2 cellular contexts compared by ENCODE assay signal in genomic region chr2:178163911-178164310, GRCh38.
TF ChIP-seq lines count a peak whose summit lies in the region.

No MANE protein-coding gene starts in this region.

TF ChIP-seq in HCT116, 20 proteins besides CTCF, POLR2A, EP300 and RAD21:
- no peak for TF ChIP-seq TCF7L2 (IDR thresholded peaks at IDR 0.05; ENCODE audit: borderline replicate concordance, extremely low read depth, insufficient read depth, insufficient read length)
- no peak for TF ChIP-seq YY1 (IDR thresholded peaks at IDR 0.05; ENCODE audit: extremely low read depth, insufficient replicate concordance, low read depth, low read length)
- no peak for TF ChIP-seq EGR1 (IDR thresholded peaks at IDR 0.05; ENCODE audit: low read depth)
- no peak for TF ChIP-seq CEBPB (IDR thresholded peaks at IDR 0.05; ENCODE audit: low read depth)
- TF ChIP-seq ELF1 (IDR thresholded peaks at IDR 0.05; ENCODE audit: borderline replicate concordance, low read depth), result no peak
- TF ChIP-seq POLR2AphosphoS5 (IDR thresholded peaks at IDR 0.05; ENCODE audit: low read depth, low read length), result no peak
- no peak for TF ChIP-seq ZFX (IDR thresholded peaks at IDR 0.05)
- TF ChIP-seq, protein P1, sequence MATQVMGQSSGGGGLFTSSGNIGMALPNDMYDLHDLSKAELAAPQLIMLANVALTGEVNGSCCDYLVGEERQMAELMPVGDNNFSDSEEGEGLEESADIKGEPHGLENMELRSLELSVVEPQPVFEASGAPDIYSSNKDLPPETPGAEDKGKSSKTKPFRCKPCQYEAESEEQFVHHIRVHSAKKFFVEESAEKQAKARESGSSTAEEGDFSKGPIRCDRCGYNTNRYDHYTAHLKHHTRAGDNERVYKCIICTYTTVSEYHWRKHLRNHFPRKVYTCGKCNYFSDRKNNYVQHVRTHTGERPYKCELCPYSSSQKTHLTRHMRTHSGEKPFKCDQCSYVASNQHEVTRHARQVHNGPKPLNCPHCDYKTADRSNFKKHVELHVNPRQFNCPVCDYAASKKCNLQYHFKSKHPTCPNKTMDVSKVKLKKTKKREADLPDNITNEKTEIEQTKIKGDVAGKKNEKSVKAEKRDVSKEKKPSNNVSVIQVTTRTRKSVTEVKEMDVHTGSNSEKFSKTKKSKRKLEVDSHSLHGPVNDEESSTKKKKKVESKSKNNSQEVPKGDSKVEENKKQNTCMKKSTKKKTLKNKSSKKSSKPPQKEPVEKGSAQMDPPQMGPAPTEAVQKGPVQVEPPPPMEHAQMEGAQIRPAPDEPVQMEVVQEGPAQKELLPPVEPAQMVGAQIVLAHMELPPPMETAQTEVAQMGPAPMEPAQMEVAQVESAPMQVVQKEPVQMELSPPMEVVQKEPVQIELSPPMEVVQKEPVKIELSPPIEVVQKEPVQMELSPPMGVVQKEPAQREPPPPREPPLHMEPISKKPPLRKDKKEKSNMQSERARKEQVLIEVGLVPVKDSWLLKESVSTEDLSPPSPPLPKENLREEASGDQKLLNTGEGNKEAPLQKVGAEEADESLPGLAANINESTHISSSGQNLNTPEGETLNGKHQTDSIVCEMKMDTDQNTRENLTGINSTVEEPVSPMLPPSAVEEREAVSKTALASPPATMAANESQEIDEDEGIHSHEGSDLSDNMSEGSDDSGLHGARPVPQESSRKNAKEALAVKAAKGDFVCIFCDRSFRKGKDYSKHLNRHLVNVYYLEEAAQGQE (IDR thresholded peaks at IDR 0.05; ENCODE audit: low read depth), result no peak
- TF ChIP-seq, protein P2, sequence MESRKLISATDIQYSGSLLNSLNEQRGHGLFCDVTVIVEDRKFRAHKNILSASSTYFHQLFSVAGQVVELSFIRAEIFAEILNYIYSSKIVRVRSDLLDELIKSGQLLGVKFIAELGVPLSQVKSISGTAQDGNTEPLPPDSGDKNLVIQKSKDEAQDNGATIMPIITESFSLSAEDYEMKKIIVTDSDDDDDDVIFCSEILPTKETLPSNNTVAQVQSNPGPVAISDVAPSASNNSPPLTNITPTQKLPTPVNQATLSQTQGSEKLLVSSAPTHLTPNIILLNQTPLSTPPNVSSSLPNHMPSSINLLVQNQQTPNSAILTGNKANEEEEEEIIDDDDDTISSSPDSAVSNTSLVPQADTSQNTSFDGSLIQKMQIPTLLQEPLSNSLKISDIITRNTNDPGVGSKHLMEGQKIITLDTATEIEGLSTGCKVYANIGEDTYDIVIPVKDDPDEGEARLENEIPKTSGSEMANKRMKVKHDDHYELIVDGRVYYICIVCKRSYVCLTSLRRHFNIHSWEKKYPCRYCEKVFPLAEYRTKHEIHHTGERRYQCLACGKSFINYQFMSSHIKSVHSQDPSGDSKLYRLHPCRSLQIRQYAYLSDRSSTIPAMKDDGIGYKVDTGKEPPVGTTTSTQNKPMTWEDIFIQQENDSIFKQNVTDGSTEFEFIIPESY (IDR thresholded peaks at IDR 0.05; ENCODE audit: extremely low read depth, insufficient replicate concordance, low read length), result no peak
- TF ChIP-seq SP1 (IDR thresholded peaks at IDR 0.05; ENCODE audit: low read depth), result no peak
- TF ChIP-seq SRF (IDR thresholded peaks at IDR 0.05; ENCODE audit: low read depth), result no peak
- TF ChIP-seq CBX3 (IDR thresholded peaks at IDR 0.05; ENCODE audit: low read depth), result no peak
- no peak for TF ChIP-seq EZH2 (IDR thresholded peaks at IDR 0.05)
- TF ChIP-seq FOSL1 (IDR thresholded peaks at IDR 0.05; ENCODE audit: low read depth), result no peak
- TF ChIP-seq ATF3 (IDR thresholded peaks at IDR 0.05), result no peak
- TF ChIP-seq JUND (IDR thresholded peaks at IDR 0.05), result no peak
- TF ChIP-seq EZH2phosphoT487 (IDR thresholded peaks at IDR 0.05; ENCODE audit: borderline replicate concordance), result no peak
- TF ChIP-seq SIN3A (IDR thresholded peaks at IDR 0.05; ENCODE audit: low read depth), result no peak
- TF ChIP-seq ZNF274 (IDR thresholded peaks at IDR 0.05; ENCODE audit: low read depth, low read length), result no peak
- TF ChIP-seq, protein P3, sequence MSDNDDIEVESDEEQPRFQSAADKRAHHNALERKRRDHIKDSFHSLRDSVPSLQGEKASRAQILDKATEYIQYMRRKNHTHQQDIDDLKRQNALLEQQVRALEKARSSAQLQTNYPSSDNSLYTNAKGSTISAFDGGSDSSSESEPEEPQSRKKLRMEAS (IDR thresholded peaks at IDR 0.05), result no peak

TF ChIP-seq in GM12878, 131 proteins besides CTCF, POLR2A, EP300 and RAD21:
- TF ChIP-seq FOXK2 (IDR thresholded peaks at IDR 0.05), result no peak
